In genomic region chr14:69288001-69288771, GRCh38 we compare ENCODE assay signal across 8 cellular contexts. TPM values are rescaled to one million over a fixed set of nuclear protein-coding genes. Genes with fewer than 3 reads are reported as not detected.
DNase-seq lines count a peak whose midpoint lies in the region; ATAC-seq and TF ChIP-seq lines count a peak whose summit lies in the region.

No MANE protein-coding gene starts in this region.

- no peak overlapping the region for H3K9ac ChIP-seq in smooth muscle cell (ENCODE audit: low read depth)

- peaks cover 14% of the 10 kb centered on the region for H3K4me1 Mint-ChIP-seq in GM23338
- no peaks in the 10 kb centered on the region for H3K4me1 Mint-ChIP-seq in T-helper 2 cell treated with Interferon-gamma antibody and Interleukin-4, amounts not matched to agents 5 μg/mL and 100 μg/mL, for 36 hours (ENCODE audit: low read depth)
- H3K4me1 Mint-ChIP-seq in naive thymus-derived CD4-positive, alpha-beta T cell, result no peaks in the 10 kb centered on the region

- H3K27me3 ChIP-seq in GM23338 (ENCODE audit: insufficient read depth) (no peaks in the 10 kb centered on the region), smooth muscle cell (ENCODE audit: low read depth) (no peaks in the 10 kb centered on the region), prostate gland (replicated peaks; ENCODE audit: insufficient read depth) (no peaks in the 10 kb centered on the region)
- H3K27me3 ChIP-seq in naive thymus-derived CD4-positive, alpha-beta T cell (ENCODE audit: control insufficient read depth in 2 of 2, insufficient read depth in 2 of 2, low read length in 2 of 2), result no peaks in the 10 kb centered on the region

- TF ChIP-seq CTCF in GM23338 (conservative IDR thresholded peaks at IDR 0.05; ENCODE audit: low read depth in 2 of 2), result peak in 1 of 2 experiments; percentile 49; a peak in 2 of 4 replicates
- peak; percentile 73 for TF ChIP-seq CTCF in VCaP (conservative IDR thresholded peaks at IDR 0.05)
- TF ChIP-seq CTCF in smooth muscle cell (IDR thresholded peaks at IDR 0.05; ENCODE audit: borderline replicate concordance, insufficient read depth, poor library complexity, severe bottlenecking), result peak; percentile 31
- TF ChIP-seq CTCF in prostate gland (IDR thresholded peaks at IDR 0.05), result peak in 2 of 4 experiments; percentile 15 to 16

- intact Hi-C loops in left cardiac atrium (cut with DNase I) (no loop called here), prostate gland (cut with DNase I) (no loop called here)
- intact Hi-C loops in naive thymus-derived CD4-positive, alpha-beta T cell (cut with micrococcal nuclease), result no loop called here

- no peaks in the 10 kb centered on the region for H3K36me3 Mint-ChIP-seq in GM23338 (ENCODE audit: low read depth)
- H3K36me3 Mint-ChIP-seq in T-helper 2 cell treated with Interferon-gamma antibody and Interleukin-4, amounts not matched to agents 5 μg/mL and 100 μg/mL, for 36 hours (ENCODE audit: low read depth), result no peaks in the 10 kb centered on the region
- no peaks in the 10 kb centered on the region for H3K36me3 Mint-ChIP-seq in naive thymus-derived CD4-positive, alpha-beta T cell

- H3K79me2 ChIP-seq in GM23338 (replicated peaks; ENCODE audit: insufficient read depth) (no peaks in the 10 kb centered on the region), smooth muscle cell (ENCODE audit: low read depth) (no peaks in the 10 kb centered on the region)

- H3K36me3 ChIP-seq in GM23338 (ENCODE audit: insufficient read depth) (no peaks in the 10 kb centered on the region), smooth muscle cell (ENCODE audit: low read depth) (no peaks in the 10 kb centered on the region), prostate gland (no peaks in the 10 kb centered on the region)
- H3K36me3 ChIP-seq in naive thymus-derived CD4-positive, alpha-beta T cell (ENCODE audit: control insufficient read depth in 2 of 3, insufficient read depth in 3 of 3, low read length in 3 of 3), result no peaks in the 10 kb centered on the region

- peak; percentile 41 for DNase-seq in GM23338 (ENCODE audit: low spot score)
- peak; percentile 55 for DNase-seq in left cardiac atrium
- DNase-seq in smooth muscle cell (lab: John Stamatoyannopoulos, UW; ENCODE audit: unreplicated experiment), result no peak
- DNase-seq in prostate gland (ENCODE audit: low spot score), result no peak
- no peak for DNase-seq in T-helper 2 cell treated with Interferon-gamma antibody and Interleukin-4, amounts not matched to agents 5 μg/mL and 100 μg/mL, for 36 hours (ENCODE audit: low spot score)
- no peak for DNase-seq in naive thymus-derived CD4-positive, alpha-beta T cell
- no peak for DNase-seq in GF-D8 (lab: John Stamatoyannopoulos, UW)

- H3K9me2 ChIP-seq in GM23338 (ENCODE audit: insufficient read depth), result no peaks in the 10 kb centered on the region

- TF ChIP-seq POLR2A in prostate gland (IDR thresholded peaks at IDR 0.05), result no peak

- H2AFZ ChIP-seq in GM23338 (peak overlapping the region; percentile 43; the same call in 1 of the 2 replicates), smooth muscle cell (ENCODE audit: low read depth) (no peak overlapping the region)

- H3K4me3 Mint-ChIP-seq in GM23338, result no peak overlapping the region
- H3K4me3 Mint-ChIP-seq in T-helper 2 cell treated with Interferon-gamma antibody and Interleukin-4, amounts not matched to agents 5 μg/mL and 100 μg/mL, for 36 hours, result no peak overlapping the region
- no peak overlapping the region for H3K4me3 Mint-ChIP-seq in naive thymus-derived CD4-positive, alpha-beta T cell

- WGBS in smooth muscle cell (ENCODE audit: low lambda C conversion rate), result 79% methylated on average over 8 of the region's 8 CpGs
- 61% methylated on average over 8 of the region's 8 CpGs for WGBS in prostate gland

- POLR2A ChIA-PET in naive thymus-derived CD4-positive, alpha-beta T cell (lab: Charles Lee), result no interaction called here

- H4K20me1 ChIP-seq in GM23338 (replicated peaks; ENCODE audit: insufficient read depth) (no peaks in the 10 kb centered on the region), smooth muscle cell (ENCODE audit: low read depth) (no peaks in the 10 kb centered on the region)

- H3K4me1 ChIP-seq in GM23338 (ENCODE audit: insufficient read depth) (no peaks in the 10 kb centered on the region), smooth muscle cell (ENCODE audit: low read depth) (no peaks in the 10 kb centered on the region), prostate gland (replicated peaks) (no peaks in the 10 kb centered on the region)
- H3K4me1 ChIP-seq in naive thymus-derived CD4-positive, alpha-beta T cell (ENCODE audit: control insufficient read depth in 2 of 2, insufficient read depth in 2 of 2, low read length in 2 of 2), result no peaks in the 10 kb centered on the region

- no peaks in the 10 kb centered on the region for H3K9me3 Mint-ChIP-seq in GM23338
- no peaks in the 10 kb centered on the region for H3K9me3 Mint-ChIP-seq in T-helper 2 cell treated with Interferon-gamma antibody and Interleukin-4, amounts not matched to agents 5 μg/mL and 100 μg/mL, for 36 hours
- H3K9me3 Mint-ChIP-seq in naive thymus-derived CD4-positive, alpha-beta T cell, result no peaks in the 10 kb centered on the region

- ATAC-seq in GM23338, result peak; percentile 22
- ATAC-seq in left cardiac atrium, result peak; percentile 44 to 52
- ATAC-seq in naive thymus-derived CD4-positive, alpha-beta T cell, result no peak

- H3K4me3 ChIP-seq in GM23338 (no peak overlapping the region), smooth muscle cell (no peak overlapping the region), prostate gland (no peak overlapping the region)
- no peak overlapping the region for H3K4me3 ChIP-seq in naive thymus-derived CD4-positive, alpha-beta T cell (ENCODE audit: low read length)

- no peak overlapping the region for H3K27ac ChIP-seq in GM23338 (ENCODE audit: low read depth)
- peak overlapping the region; percentile 60 for H3K27ac ChIP-seq in VCaP
- H3K27ac ChIP-seq in smooth muscle cell (ENCODE audit: low read depth), result no peak overlapping the region
- H3K27ac ChIP-seq in prostate gland, result no peak overlapping the region
- H3K27ac ChIP-seq in naive thymus-derived CD4-positive, alpha-beta T cell (ENCODE audit: low read depth, low read length), result no peak overlapping the region

- H3K4me2 ChIP-seq in GM23338 (no peak overlapping the region), smooth muscle cell (no peak overlapping the region)

- no peaks in the 10 kb centered on the region for H3F3A ChIP-seq in GM23338 (replicated peaks; ENCODE audit: low read depth)
- no peaks in the 10 kb centered on the region for H3F3A ChIP-seq in smooth muscle cell (ENCODE audit: low read depth)

- peaks cover 5% of the 10 kb centered on the region for H3K27me3 Mint-ChIP-seq in GM23338 (ENCODE audit: insufficient read depth, low read depth, poor library complexity)
- H3K27me3 Mint-ChIP-seq in T-helper 2 cell treated with Interferon-gamma antibody and Interleukin-4, amounts not matched to agents 5 μg/mL and 100 μg/mL, for 36 hours (ENCODE audit: low read depth), result peaks cover 3% of the 10 kb centered on the region
- peaks cover 0 to 6% (median 0%) of the 10 kb centered on the region in 5 donors for H3K27me3 Mint-ChIP-seq in naive thymus-derived CD4-positive, alpha-beta T cell

- peak overlapping the region; percentile 82 for H3K27ac Mint-ChIP-seq in GM23338
- H3K27ac Mint-ChIP-seq in T-helper 2 cell treated with Interferon-gamma antibody and Interleukin-4, amounts not matched to agents 5 μg/mL and 100 μg/mL, for 36 hours, result no peak overlapping the region
- H3K27ac Mint-ChIP-seq in naive thymus-derived CD4-positive, alpha-beta T cell, result peak overlapping the region in 1 of 9 donors; percentile 23

- H3K9me3 ChIP-seq in smooth muscle cell (replicated peaks; ENCODE audit: low read depth) (no peaks in the 10 kb centered on the region), prostate gland (no peaks in the 10 kb centered on the region)
- H3K9me3 ChIP-seq in naive thymus-derived CD4-positive, alpha-beta T cell (ENCODE audit: control insufficient read depth in 2 of 3, low read length in 3 of 3), result no peaks in the 10 kb centered on the region

- CTCF ChIA-PET in naive thymus-derived CD4-positive, alpha-beta T cell (lab: Charles Lee), result no interaction called here

TF ChIP-seq in GM23338, 12 proteins besides CTCF, POLR2A, EP300 and RAD21:
- no peak for TF ChIP-seq ETS1 (IDR thresholded peaks at IDR 0.05)

RNA-seq across cellular contexts. Expression of gene GALNT16, which starts 28.2 kb away (rescaled TPM):
- total RNA-seq in GM23338 (2014; rRNA removed; shearing (Covaris generic)), result 2.9 and 5.3 TPM in 2 replicates
- polyA plus RNA-seq in GM23338 (2016; fragmentation: Nextera tagmentation; extraction: Ambion mirVana), result 0.90 and 1.5 TPM in 2 replicates
- total RNA-seq in left cardiac atrium, result 10 to 100 TPM; 28.8 to 50.0 TPM
- total RNA-seq in smooth muscle cell, result 0.04 and 4.7 TPM in 2 replicates
- polyA plus RNA-seq in smooth muscle cell, result 0.54 and 0.58 TPM in 2 replicates
- 1 to 10 TPM; 2.0 to 6.9 TPM for total RNA-seq in prostate gland
- under 1 TPM in 2 of 5 experiments, not detected in 3; 0.07 to 0.65 TPM for total RNA-seq in naive thymus-derived CD4-positive, alpha-beta T cell
- not detected for polyA plus RNA-seq in naive thymus-derived CD4-positive, alpha-beta T cell

Comparison
In these comparisons a context has a peak if more than half of its experiments do, and no peak if none do; other contexts are left out.
1. DNase-seq: peak in GM23338 (single experiment) and left cardiac atrium (single experiment); none in smooth muscle cell (single experiment), prostate gland (single experiment), T-helper 2 cell treated with Interferon-gamma antibody and Interleukin-4, amounts not matched to agents 5 μg/mL and 100 μg/mL, for 36 hours (single experiment), naive thymus-derived CD4-positive, alpha-beta T cell (0 of 9) and GF-D8 (single experiment).